In the genomic region with DNA sequence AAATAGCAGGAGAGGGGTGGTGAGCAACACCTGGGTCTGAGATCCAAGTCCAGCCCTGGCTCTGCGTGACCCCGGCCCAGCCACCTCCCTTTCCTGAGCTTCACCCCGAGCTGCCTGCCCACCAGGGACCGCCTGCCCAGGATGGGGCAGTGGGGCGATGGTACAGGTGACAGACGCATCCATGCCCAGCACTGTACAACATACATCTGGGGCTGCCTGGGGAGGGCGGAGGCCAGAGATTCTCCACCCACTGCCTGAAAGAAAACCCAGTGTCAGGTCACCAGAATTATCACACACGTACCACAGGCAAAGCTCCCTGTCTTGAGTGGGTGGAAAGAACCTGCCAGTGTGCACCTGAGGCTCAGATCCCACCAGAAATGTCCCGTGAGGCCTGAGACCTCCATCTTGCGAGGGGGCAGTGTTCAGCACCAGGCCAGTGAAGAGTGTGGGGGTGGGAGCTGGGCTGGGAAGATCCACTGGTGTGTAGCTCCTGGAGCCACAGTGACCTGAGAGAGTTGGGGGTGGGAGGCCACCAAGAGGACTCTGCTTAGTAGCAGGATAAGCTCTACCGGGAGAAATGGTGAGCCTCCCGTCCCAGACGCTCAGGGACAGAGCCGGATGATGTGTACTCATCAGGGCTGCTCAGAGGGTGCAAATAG, we compare ENCODE assay signal across 2 cellular contexts.
TF ChIP-seq lines count a peak whose summit lies in the region.

No MANE protein-coding gene starts in this region.

TF ChIP-seq in A549, 52 proteins besides CTCF, POLR2A, EP300 and RAD21:
- TF ChIP-seq CHD2 (IDR thresholded peaks at IDR 0.05; ENCODE audit: low read length, partially characterized antibody) (no peak), CEBPB (IDR thresholded peaks at IDR 0.05) (no peak), JUNB (IDR thresholded peaks at IDR 0.05) (no peak), MAZ (IDR thresholded peaks at IDR 0.05; ENCODE audit: borderline replicate concordance, low read depth, low read length) (no peak), SMC3 (IDR thresholded peaks at IDR 0.05) (no peak), NPAS2 (CRISPR knock-in tag; IDR thresholded peaks at IDR 0.05; ENCODE audit: borderline replicate concordance) (no peak), ZC3H11A (IDR thresholded peaks at IDR 0.05) (no peak), TP53 (CRISPR knock-in tag; IDR thresholded peaks at IDR 0.05) (no peak), HOXA7 (CRISPR knock-in tag; IDR thresholded peaks at IDR 0.05) (no peak)
- TF ChIP-seq, protein P1, sequence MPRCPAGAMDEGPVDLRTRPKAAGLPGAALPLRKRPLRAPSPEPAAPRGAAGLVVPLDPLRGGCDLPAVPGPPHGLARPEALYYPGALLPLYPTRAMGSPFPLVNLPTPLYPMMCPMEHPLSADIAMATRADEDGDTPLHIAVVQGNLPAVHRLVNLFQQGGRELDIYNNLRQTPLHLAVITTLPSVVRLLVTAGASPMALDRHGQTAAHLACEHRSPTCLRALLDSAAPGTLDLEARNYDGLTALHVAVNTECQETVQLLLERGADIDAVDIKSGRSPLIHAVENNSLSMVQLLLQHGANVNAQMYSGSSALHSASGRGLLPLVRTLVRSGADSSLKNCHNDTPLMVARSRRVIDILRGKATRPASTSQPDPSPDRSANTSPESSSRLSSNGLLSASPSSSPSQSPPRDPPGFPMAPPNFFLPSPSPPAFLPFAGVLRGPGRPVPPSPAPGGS (IDR thresholded peaks at IDR 0.05) = no peak
- TF ChIP-seq, protein P2, sequence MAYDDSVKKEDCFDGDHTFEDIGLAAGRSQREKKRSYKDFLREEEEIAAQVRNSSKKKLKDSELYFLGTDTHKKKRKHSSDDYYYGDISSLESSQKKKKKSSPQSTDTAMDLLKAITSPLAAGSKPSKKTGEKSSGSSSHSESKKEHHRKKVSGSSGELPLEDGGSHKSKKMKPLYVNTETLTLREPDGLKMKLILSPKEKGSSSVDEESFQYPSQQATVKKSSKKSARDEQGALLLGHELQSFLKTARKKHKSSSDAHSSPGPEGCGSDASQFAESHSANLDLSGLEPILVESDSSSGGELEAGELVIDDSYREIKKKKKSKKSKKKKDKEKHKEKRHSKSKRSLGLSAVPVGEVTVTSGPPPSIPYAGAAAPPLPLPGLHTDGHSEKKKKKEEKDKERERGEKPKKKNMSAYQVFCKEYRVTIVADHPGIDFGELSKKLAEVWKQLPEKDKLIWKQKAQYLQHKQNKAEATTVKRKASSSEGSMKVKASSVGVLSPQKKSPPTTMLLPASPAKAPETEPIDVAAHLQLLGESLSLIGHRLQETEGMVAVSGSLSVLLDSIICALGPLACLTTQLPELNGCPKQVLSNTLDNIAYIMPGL (CRISPR knock-in tag; IDR thresholded peaks at IDR 0.05; ENCODE audit: borderline replicate concordance) = no peak

TF ChIP-seq in IMR-90, 13 proteins besides CTCF, POLR2A, EP300 and RAD21:
- TF ChIP-seq BHLHE40 (IDR thresholded peaks at IDR 0.05; ENCODE audit: low read depth, low read length) (no peak), RCOR1 (IDR thresholded peaks at IDR 0.05; ENCODE audit: insufficient replicate concordance, low read length) (no peak), CHD1 (IDR thresholded peaks at IDR 0.05; ENCODE audit: low read depth, low read length) (no peak), MAZ (IDR thresholded peaks at IDR 0.05; ENCODE audit: borderline replicate concordance, low read depth, low read length) (no peak), FOS (IDR thresholded peaks at IDR 0.05; ENCODE audit: low read depth, low read length) (no peak), SMC3 (IDR thresholded peaks at IDR 0.05; ENCODE audit: low read depth, low read length) (no peak), RFX5 (IDR thresholded peaks at IDR 0.05; ENCODE audit: low read depth, low read length) (no peak), CEBPB (IDR thresholded peaks at IDR 0.05; ENCODE audit: low read depth, low read length) (no peak), NFE2L2 (IDR thresholded peaks at IDR 0.05; ENCODE audit: low read depth, low read length) (no peak)
- TF ChIP-seq, protein P3, sequence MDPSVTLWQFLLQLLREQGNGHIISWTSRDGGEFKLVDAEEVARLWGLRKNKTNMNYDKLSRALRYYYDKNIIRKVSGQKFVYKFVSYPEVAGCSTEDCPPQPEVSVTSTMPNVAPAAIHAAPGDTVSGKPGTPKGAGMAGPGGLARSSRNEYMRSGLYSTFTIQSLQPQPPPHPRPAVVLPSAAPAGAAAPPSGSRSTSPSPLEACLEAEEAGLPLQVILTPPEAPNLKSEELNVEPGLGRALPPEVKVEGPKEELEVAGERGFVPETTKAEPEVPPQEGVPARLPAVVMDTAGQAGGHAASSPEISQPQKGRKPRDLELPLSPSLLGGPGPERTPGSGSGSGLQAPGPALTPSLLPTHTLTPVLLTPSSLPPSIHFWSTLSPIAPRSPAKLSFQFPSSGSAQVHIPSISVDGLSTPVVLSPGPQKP (IDR thresholded peaks at IDR 0.05; ENCODE audit: borderline replicate concordance, low read depth, low read length) = no peak
- TF ChIP-seq, protein P4, sequence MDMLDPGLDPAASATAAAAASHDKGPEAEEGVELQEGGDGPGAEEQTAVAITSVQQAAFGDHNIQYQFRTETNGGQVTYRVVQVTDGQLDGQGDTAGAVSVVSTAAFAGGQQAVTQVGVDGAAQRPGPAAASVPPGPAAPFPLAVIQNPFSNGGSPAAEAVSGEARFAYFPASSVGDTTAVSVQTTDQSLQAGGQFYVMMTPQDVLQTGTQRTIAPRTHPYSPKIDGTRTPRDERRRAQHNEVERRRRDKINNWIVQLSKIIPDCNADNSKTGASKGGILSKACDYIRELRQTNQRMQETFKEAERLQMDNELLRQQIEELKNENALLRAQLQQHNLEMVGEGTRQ (IDR thresholded peaks at IDR 0.05; ENCODE audit: low read depth, low read length) = no peak
